ENCODE assay signal across 19 cellular contexts in the genomic region with DNA sequence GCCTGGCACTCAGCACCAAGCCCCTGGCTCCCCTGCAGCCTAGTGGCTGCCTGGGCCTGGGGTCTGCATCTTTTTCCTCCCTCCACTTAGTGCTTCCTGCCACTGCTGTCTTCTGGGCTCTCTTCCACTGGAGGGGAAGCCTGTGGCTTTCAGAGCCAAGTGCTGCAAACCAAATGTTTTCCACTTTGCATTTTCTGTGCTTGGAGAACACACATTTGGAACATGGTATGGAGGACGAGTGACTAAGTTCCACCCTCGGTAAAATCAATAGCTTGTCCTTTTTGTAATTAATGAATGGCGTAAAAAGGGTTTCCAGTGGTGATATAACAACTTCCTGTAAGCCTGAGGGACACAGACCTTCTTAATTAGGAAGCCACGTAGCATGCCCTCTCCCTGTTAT. TPM values are rescaled to one million over a fixed set of nuclear protein-coding genes. Genes with fewer than 3 reads are reported as not detected.
DNase-seq lines count a peak whose midpoint lies in the region; ATAC-seq, FAIRE-seq and TF ChIP-seq lines count a peak whose summit lies in the region.
"Had no signal": no experiment of that assay in that cellular context is flagged by ENCODE, and none has a peak within 500 bp of the region (broad histone marks: within the 10 kb centered on the region; RNA-seq: fewer than 3 reads in every experiment).

No MANE protein-coding gene starts in this region.

- no peaks in the 10 kb centered on the region for H3K9me3 Mint-ChIP-seq in activated naive CD4-positive, alpha-beta T cell treated with anti-CD3 and anti-CD28 coated beads, Interleukin-2, amount 50 U/mL, for 72 hours
- H3K9me3 Mint-ChIP-seq: CD4-positive, CD25-positive, alpha-beta regulatory T cell had no signal

- H3K14ac ChIP-seq in mesenchymal stem cell (ENCODE audit: low read length in 2 of 2) = peak overlapping the region in 1 of 2 experiments; percentile 26

- no peak overlapping the region for H2BK15ac ChIP-seq in mesenchymal stem cell (ENCODE audit: low read depth, poor library complexity, severe bottlenecking)

- no peak overlapping the region for H2BK12ac ChIP-seq in mesenchymal stem cell (ENCODE audit: low read length in 2 of 2)

- no peaks in the 10 kb centered on the region for H3K79me1 ChIP-seq in mesenchymal stem cell (replicated peaks; ENCODE audit: low read length, poor library complexity, severe bottlenecking)

- DNase-seq in NCI-H146 (lab: John Stamatoyannopoulos, UW) (peak; percentile 54), NCI-H146 treated with DMSO at 0.1 percent for 48 hours (lab: John Stamatoyannopoulos, UW; ENCODE audit: unreplicated experiment) (no peak), SK-N-MC (ENCODE audit: low read depth, low spot score) (no peak), mesenchymal stem cell (no peak), pancreas (no peak), activated gamma-delta T cell treated with Interleukin-2 at 50 U/mL for 16 hours (no peak)
- no peak for DNase-seq in activated naive CD4-positive, alpha-beta T cell treated with anti-CD3 and anti-CD28 coated beads, Interleukin-2, amount 50 U/mL, for 72 hours (ENCODE audit: low spot score in 2 of 2)
- DNase-seq: CD4-positive, CD25-positive, alpha-beta regulatory T cell; DMS79 treated with DMSO at 0.1 percent for 48 hours; GDM1; GOT3; NCI-H187; NCI-H524; OCI-M1 had no signal

- H3K9me3 ChIP-seq in SK-N-MC (ENCODE audit: low read depth, low read length) = no peaks in the 10 kb centered on the region
- no peaks in the 10 kb centered on the region for H3K9me3 ChIP-seq in mesenchymal stem cell (ENCODE audit: control insufficient read depth, low read length)
- H3K9me3 ChIP-seq in pancreas = no peaks in the 10 kb centered on the region

- no peak overlapping the region for H2AFZ ChIP-seq in mesenchymal stem cell (ENCODE audit: low read depth, low read length)

- no peak overlapping the region for H4K91ac ChIP-seq in mesenchymal stem cell (ENCODE audit: low read length)

- ATAC-seq in pancreas = no peak
- no peak for ATAC-seq in activated naive CD4-positive, alpha-beta T cell treated with anti-CD3 and anti-CD28 coated beads, Interleukin-2, amount 50 U/mL, for 72 hours
- no peak for ATAC-seq in GM18868 (IDR thresholded peaks at IDR 0.05; ENCODE audit: unreplicated experiment)

- H3K23ac ChIP-seq in mesenchymal stem cell (ENCODE audit: low read length in 2 of 2) = no peak overlapping the region

- 69% methylated on average over 4 of the region's 4 CpGs for WGBS in mesenchymal stem cell
- WGBS in pancreas, 2 donors = 63 to 67% methylated on average over 4 of the region's 4 CpGs

- H3K27ac ChIP-seq in SK-N-MC = peak overlapping the region; percentile 86
- H3K27ac ChIP-seq in mesenchymal stem cell (ENCODE audit: low read length, poor library complexity, severe bottlenecking) = no peak overlapping the region
- H3K27ac ChIP-seq in pancreas = no peak overlapping the region
- H3K27ac ChIP-seq: HL-60 had no signal

- intact Hi-C loops in pancreas (cut with DNase I) = no loop called here

- peak overlapping the region; percentile 59 for H3K4me3 ChIP-seq in SK-N-MC
- H3K4me3 ChIP-seq in mesenchymal stem cell (ENCODE audit: insufficient read depth in 1 of 2, low read depth in 1 of 2, low read length in 2 of 2) = no peak overlapping the region
- no peak overlapping the region for H3K4me3 ChIP-seq in pancreas

- H3K4me2 ChIP-seq in mesenchymal stem cell (ENCODE audit: low read length, poor library complexity, severe bottlenecking) = peak overlapping the region; percentile 8

- no peak for FAIRE-seq in pancreas (lab: Jason Lieb, UNC)
- FAIRE-seq: GM12892 had no signal

- no peak overlapping the region for H3K4ac ChIP-seq in mesenchymal stem cell (ENCODE audit: low read depth in 1 of 2, low read length in 2 of 2)

- peak overlapping the region; percentile 7 for H3K9ac ChIP-seq in SK-N-MC (ENCODE audit: insufficient read length)
- H3K9ac ChIP-seq in mesenchymal stem cell (ENCODE audit: low read length) = no peak overlapping the region

- H3K36me3 Mint-ChIP-seq in activated naive CD4-positive, alpha-beta T cell treated with anti-CD3 and anti-CD28 coated beads, Interleukin-2, amount 50 U/mL, for 72 hours = no peaks in the 10 kb centered on the region

- peak overlapping the region in 1 of 2 experiments; percentile 31 for H3K18ac ChIP-seq in mesenchymal stem cell (ENCODE audit: low read depth in 1 of 2, low read length in 2 of 2)

- no peak for TF ChIP-seq CTCF in pancreas (IDR thresholded peaks at IDR 0.05)

- no peak overlapping the region for H2BK5ac ChIP-seq in mesenchymal stem cell (ENCODE audit: low read depth, low read length, poor library complexity, severe bottlenecking)

- no peak overlapping the region for H3K27ac Mint-ChIP-seq in activated naive CD4-positive, alpha-beta T cell treated with anti-CD3 and anti-CD28 coated beads, Interleukin-2, amount 50 U/mL, for 72 hours
- H3K27ac Mint-ChIP-seq: CD4-positive, CD25-positive, alpha-beta regulatory T cell had no signal

- no peak overlapping the region for H2BK120ac ChIP-seq in mesenchymal stem cell (ENCODE audit: low read depth, low read length)

- H3K4me1 ChIP-seq in mesenchymal stem cell (ENCODE audit: control insufficient read depth, insufficient read depth, low read depth, low read length) = peaks cover 79% of the 10 kb centered on the region
- no peaks in the 10 kb centered on the region for H3K4me1 ChIP-seq in pancreas

- no peaks in the 10 kb centered on the region for H3K36me3 ChIP-seq in SK-N-MC (ENCODE audit: insufficient read depth, low read length)
- peaks cover 0 to 15% of the 10 kb centered on the region in 2 experiments for H3K36me3 ChIP-seq in mesenchymal stem cell (ENCODE audit: control insufficient read depth in 1 of 2, insufficient read depth in 2 of 2, low read depth in 1 of 2, low read length in 2 of 2)
- H3K36me3 ChIP-seq in pancreas = no peaks in the 10 kb centered on the region

- H3K27me3 ChIP-seq in mesenchymal stem cell (ENCODE audit: control insufficient read depth in 1 of 2, insufficient read depth in 1 of 2, low read length in 2 of 2) (no peaks in the 10 kb centered on the region), pancreas (no peaks in the 10 kb centered on the region)

- H2AK5ac ChIP-seq in mesenchymal stem cell (ENCODE audit: low read length, severe bottlenecking) = no peak overlapping the region

- no peak overlapping the region for H4K8ac ChIP-seq in mesenchymal stem cell (ENCODE audit: low read length)

RNA-seq across cellular contexts. Expression of a gene that starts 10.1 kb away (rescaled TPM):
- polyA plus RNA-seq in mesenchymal stem cell (2013, experiment 1 of 2) = 4.9 TPM
- polyA plus RNA-seq in mesenchymal stem cell (2013, experiment 2 of 2) = 5.1 TPM
- 1 to 10 TPM in 2 of 6 donors, under 1 TPM in 4; 0.19 to 5.1 (median 0.78) TPM for total RNA-seq in pancreas
- polyA plus RNA-seq in pancreas = 1 to 10 TPM in 1 of 2 donors, under 1 TPM in 1; 0.99 to 1.0 TPM
- total RNA-seq in activated naive CD4-positive, alpha-beta T cell treated with anti-CD3 and anti-CD28 coated beads, Interleukin-2, amount 50 U/mL, for 72 hours = under 1 TPM; 0.31 to 0.73 TPM
- polyA plus RNA-seq: CD4-positive, CD25-positive, alpha-beta regulatory T cell had no signal

RNA-seq across cellular contexts. Expression of a gene that starts 27.0 kb away (rescaled TPM):
- polyA plus RNA-seq in mesenchymal stem cell (2013, experiment 1 of 2) = not detected
- polyA plus RNA-seq in mesenchymal stem cell (2013, experiment 2 of 2) = not detected
- not detected for total RNA-seq in pancreas
- not detected for polyA plus RNA-seq in pancreas
- total RNA-seq in activated naive CD4-positive, alpha-beta T cell treated with anti-CD3 and anti-CD28 coated beads, Interleukin-2, amount 50 U/mL, for 72 hours = not detected
- total RNA-seq: A172; CD4-positive, CD25-positive, alpha-beta regulatory T cell; SK-MEL-5 had no signal
- polyA plus RNA-seq: CD4-positive, CD25-positive, alpha-beta regulatory T cell had no signal

RNA-seq across cellular contexts. Expression of a gene that starts 35.2 kb away (rescaled TPM):
- 52.7 TPM for polyA plus RNA-seq in mesenchymal stem cell (2013, experiment 1 of 2)
- polyA plus RNA-seq in mesenchymal stem cell (2013, experiment 2 of 2) = 52.5 TPM
- 10 to 100 TPM; 13.4 to 26.4 (median 21.5) TPM for total RNA-seq in pancreas
- polyA plus RNA-seq in pancreas = 10 to 100 TPM in 1 of 2 donors, 1 to 10 TPM in 1; 8.3 to 16.0 TPM
- 10 to 100 TPM; 31.6 to 34.1 TPM for total RNA-seq in activated naive CD4-positive, alpha-beta T cell treated with anti-CD3 and anti-CD28 coated beads, Interleukin-2, amount 50 U/mL, for 72 hours
